In genomic region chr5:51024263-51024662, GRCh38 we compare ENCODE assay signal across 11 cellular contexts.
"Had no signal": no experiment of that assay in that cellular context is flagged by ENCODE, and none has a peak within 500 bp of the region (broad histone marks: within the 10 kb centered on the region; RNA-seq: fewer than 3 reads in every experiment).

No MANE protein-coding gene starts in this region.

- FAIRE-seq: H1, H54 had no signal

- DNase-seq: GM23248, GOT3, H7, H9, HCEC 1CT, HFFc6 had no signal

- ATAC-seq: GM23338, HCT116 had no signal

- H3K36me3 ChIP-seq: HAP-1 had no signal

- H2AFZ ChIP-seq: GM23248, GM23338 had no signal

- H3K4me2 ChIP-seq: GM23338 had no signal

- H3K9ac ChIP-seq: GM23248 had no signal

- H3K9me3 ChIP-seq: HAP-1 had no signal

- H3K4me1 ChIP-seq: HAP-1 had no signal

- H3K27ac ChIP-seq: GM23248 had no signal

- H3K4me3 ChIP-seq: GM23248, GM23338, HAP-1 had no signal
